ENCODE assay signal across 4 cellular contexts in genomic region chr6:17894905-17895304, GRCh38.
TF ChIP-seq lines count a peak whose summit lies in the region.

No MANE protein-coding gene starts in this region.

TF ChIP-seq in GM23338, 12 proteins besides CTCF, POLR2A, EP300 and RAD21 (continued from another document and continues in another):
- TF ChIP-seq ETS1 (IDR thresholded peaks at IDR 0.05) = no peak
- no peak for TF ChIP-seq ZNF114 (CRISPR knock-in tag; IDR thresholded peaks at IDR 0.05)
- no peak for TF ChIP-seq NANOG (IDR thresholded peaks at IDR 0.05; ENCODE audit: borderline replicate concordance)

TF ChIP-seq in HEK293, 187 proteins besides CTCF, POLR2A, EP300 and RAD21 (continued from another document):
- TF ChIP-seq ZNF626 (tag by site-specific recombination; IDR thresholded peaks at IDR 0.05) (peak; percentile 85), ZNF510 (tag by site-specific recombination; IDR thresholded peaks at IDR 0.05; ENCODE audit: insufficient replicate concordance) (peak; percentile 46), ZNF785 (tag by site-specific recombination; IDR thresholded peaks at IDR 0.05) (no peak), ZNF596 (tag by site-specific recombination; IDR thresholded peaks at IDR 0.05) (no peak), ZNF518A (tag by site-specific recombination; conservative IDR thresholded peaks at IDR 0.05; ENCODE audit: low read depth) (peak; percentile 36; the same call in 1 of the 2 replicates), ZNF610 (tag by site-specific recombination; IDR thresholded peaks at IDR 0.05; ENCODE audit: borderline replicate concordance) (peak; percentile 37; the same call in 1 of the 2 replicates), ZNF585B (tag by site-specific recombination; IDR thresholded peaks at IDR 0.05) (no peak)

TF ChIP-seq in K562, 482 proteins besides CTCF, POLR2A, EP300 and RAD21 (continued from another document and continues in another):
- TF ChIP-seq CREB3L1 (IDR thresholded peaks at IDR 0.05; ENCODE audit: borderline replicate concordance, low read depth) = no peak
- 0 out of 2 replicates have a peak, but pooled peaks have one; percentile 40 for TF ChIP-seq LEF1 (IDR thresholded peaks at IDR 0.05)
- TF ChIP-seq ZFP30 (CRISPR knock-in tag; IDR thresholded peaks at IDR 0.05; ENCODE audit: borderline replicate concordance) = peak; percentile 98
- 0 out of 2 replicates have a peak, but pooled peaks have one; percentile 13 for TF ChIP-seq JUN (IDR thresholded peaks at IDR 0.05; ENCODE audit: borderline replicate concordance, low read depth, low read length)
- no peak for TF ChIP-seq JUN (CRISPR knock-in tag; IDR thresholded peaks at IDR 0.05; ENCODE audit: borderline replicate concordance)
- TF ChIP-seq ARNT (IDR thresholded peaks at IDR 0.05) = peak in 1 of 2 experiments; percentile 69; a peak in 2 of 4 replicates
- peak; percentile 91 for TF ChIP-seq ZNF280B (CRISPR knock-in tag; IDR thresholded peaks at IDR 0.05)
- no peak for TF ChIP-seq CEBPB (tag; IDR thresholded peaks at IDR 0.05)
- TF ChIP-seq MAX (CRISPR knock-in tag; IDR thresholded peaks at IDR 0.05) = no peak
- no peak for TF ChIP-seq MAZ (CRISPR knock-in tag; conservative IDR thresholded peaks at IDR 0.05 in 1 of 2, IDR thresholded peaks at IDR 0.05 in 1 of 2)
- TF ChIP-seq NR4A1 (CRISPR knock-in tag; IDR thresholded peaks at IDR 0.05) = no peak
- TF ChIP-seq NR4A1 (tag; IDR thresholded peaks at IDR 0.05) = no peak
- TF ChIP-seq ZNF311 (CRISPR knock-in tag; IDR thresholded peaks at IDR 0.05) = no peak
- peak; percentile 61; the same call in 1 of the 2 replicates for TF ChIP-seq CBX5 (IDR thresholded peaks at IDR 0.05; ENCODE audit: borderline replicate concordance, low read depth)
- no peak for TF ChIP-seq MTA3 (IDR thresholded peaks at IDR 0.05; ENCODE audit: borderline replicate concordance)
- peak; percentile 51; the same call in 1 of the 2 replicates for TF ChIP-seq CHAMP1 (IDR thresholded peaks at IDR 0.05)
- TF ChIP-seq XRCC3 (IDR thresholded peaks at IDR 0.05) = 0 out of 2 replicates have a peak, but pooled peaks have one; percentile 53

TF ChIP-seq in endothelial cell of umbilical vein, 7 proteins besides CTCF, POLR2A, EP300 and RAD21 (continued from another document):
- TF ChIP-seq FOS (IDR thresholded peaks at IDR 0.05; ENCODE audit: borderline replicate concordance, insufficient read depth, low read length) = no peak
